In genomic region chr4:99234331-99235010, GRCh38 we compare ENCODE assay signal across 31 cellular contexts. TPM values are rescaled to one million over a fixed set of nuclear protein-coding genes. Genes with fewer than 3 reads are reported as not detected.
"Had no signal": no experiment of that assay in that cellular context is flagged by ENCODE, and none has a peak within 500 bp of the region (broad histone marks: within the 10 kb centered on the region; RNA-seq: fewer than 3 reads in every experiment).

No MANE protein-coding gene starts in this region.

- H3K4me3 ChIP-seq: adrenal gland, gastrocnemius medialis, left lung, lower lobe of right lung, neural progenitor cell, right lobe of liver, skin epidermis, stomach, transverse colon had no signal

- H3K4me1 ChIP-seq: adrenal gland, gastrocnemius medialis, left lung, lower lobe of right lung, neural progenitor cell, right lobe of liver, stomach had no signal

- H3K27me3 ChIP-seq: adrenal gland, gastrocnemius medialis, left lung, neural progenitor cell, right lobe of liver, stomach, transverse colon had no signal

- H3K9me3 ChIP-seq: adrenal gland, gastrocnemius medialis, lower lobe of right lung, right lobe of liver had no signal

- H3K36me3 ChIP-seq: adrenal gland, gastrocnemius medialis, left lung, lower lobe of right lung, neural progenitor cell, right lobe of liver, stomach, transverse colon had no signal

- DNase-seq: activated CD4-positive, alpha-beta T cell treated with anti-CD3 and anti-CD28 coated beads for 4 hours; activated CD4-positive, alpha-beta T cell treated with anti-CD3 and anti-CD28 coated beads, Interleukin-2, amount 50 U/mL, for 48 hours; activated CD8-positive, alpha-beta memory T cell treated with anti-CD3 and anti-CD28 coated beads for 24 hours; activated effector memory CD4-positive, alpha-beta T cell treated with anti-CD3 and anti-CD28 coated beads, Interleukin-2, amount 50 U/mL, for 16 hours; activated naive CD4-positive, alpha-beta T cell treated with anti-CD3 and anti-CD28 coated beads for 36 hours; activated naive CD8-positive, alpha-beta T cell treated with anti-CD3 and anti-CD28 coated beads for 36 hours; adrenal gland; aorta; cortex of kidney; effector memory CD8-positive, alpha-beta T cell; gastrocnemius medialis; glutamatergic neuron; left lung; lower lobe of right lung; mesenchymal stem cell; natural killer cell; posterior cingulate gyrus; right lobe of liver; stimulated activated CD4-positive, alpha-beta T cell treated with anti-CD3 and anti-CD28 coated beads, Interleukin-4, amount 100 ng/mL, for 4 hours; stimulated activated CD8-positive, alpha-beta memory T cell treated with anti-CD3 and anti-CD28 coated beads, Interleukin-4, amount 100 ng/mL, for 48 hours; stomach; T-helper 9 cell; transverse colon had no signal

- ATAC-seq: effector memory CD8-positive, alpha-beta T cell; gastrocnemius medialis; left lung; lower lobe of right lung; natural killer cell; right lobe of liver; stimulated activated memory B cell treated with anti-CD40 and anti-IgM and Interleukin-4, amounts not matched to agents 10 μg/mL and 1 μg/mL and 100 μg/mL, for 72 hours had no signal

- H3K27ac ChIP-seq: gastrocnemius medialis, left lung, lower lobe of right lung, neural progenitor cell, right lobe of liver, stomach, transverse colon, VCaP had no signal

RNA-seq across cellular contexts. Expression of gene ADH6, which starts 15.4 kb away (rescaled TPM):
- total RNA-seq: activated naive CD4-positive, alpha-beta T cell treated with anti-CD3 and anti-CD28 coated beads for 36 hours; activated naive CD8-positive, alpha-beta T cell treated with anti-CD3 and anti-CD28 coated beads for 36 hours; activated T-helper 1 cell treated with anti-CD3 and anti-CD28 coated beads, Interleukin-12 subunit alpha, Interleukin-12 subunit beta, Interleukin-2, Interleukin-4 antibody, amounts not matched to agents 30 ng/mL and 10 ng/mL and 1 ng/mL, durations not matched to agents 14 hours and 24 hours and 36 hours; cardiac septum; cerebellum; left lung; mononuclear cell; natural killer cell had no signal

RNA-seq across cellular contexts. Expression of gene ADH1A, which starts 56.3 kb away (rescaled TPM):
- total RNA-seq: activated naive CD4-positive, alpha-beta T cell treated with anti-CD3 and anti-CD28 coated beads for 36 hours; activated naive CD8-positive, alpha-beta T cell treated with anti-CD3 and anti-CD28 coated beads for 36 hours; activated T-helper 1 cell treated with anti-CD3 and anti-CD28 coated beads, Interleukin-12 subunit alpha, Interleukin-12 subunit beta, Interleukin-2, Interleukin-4 antibody, amounts not matched to agents 30 ng/mL and 10 ng/mL and 1 ng/mL, durations not matched to agents 14 hours and 24 hours and 36 hours; cardiac septum; cerebellum; mononuclear cell; natural killer cell; stomach; transverse colon had no signal
